Comparison of ENCODE assay signal across 16 cellular contexts in the genomic region with DNA sequence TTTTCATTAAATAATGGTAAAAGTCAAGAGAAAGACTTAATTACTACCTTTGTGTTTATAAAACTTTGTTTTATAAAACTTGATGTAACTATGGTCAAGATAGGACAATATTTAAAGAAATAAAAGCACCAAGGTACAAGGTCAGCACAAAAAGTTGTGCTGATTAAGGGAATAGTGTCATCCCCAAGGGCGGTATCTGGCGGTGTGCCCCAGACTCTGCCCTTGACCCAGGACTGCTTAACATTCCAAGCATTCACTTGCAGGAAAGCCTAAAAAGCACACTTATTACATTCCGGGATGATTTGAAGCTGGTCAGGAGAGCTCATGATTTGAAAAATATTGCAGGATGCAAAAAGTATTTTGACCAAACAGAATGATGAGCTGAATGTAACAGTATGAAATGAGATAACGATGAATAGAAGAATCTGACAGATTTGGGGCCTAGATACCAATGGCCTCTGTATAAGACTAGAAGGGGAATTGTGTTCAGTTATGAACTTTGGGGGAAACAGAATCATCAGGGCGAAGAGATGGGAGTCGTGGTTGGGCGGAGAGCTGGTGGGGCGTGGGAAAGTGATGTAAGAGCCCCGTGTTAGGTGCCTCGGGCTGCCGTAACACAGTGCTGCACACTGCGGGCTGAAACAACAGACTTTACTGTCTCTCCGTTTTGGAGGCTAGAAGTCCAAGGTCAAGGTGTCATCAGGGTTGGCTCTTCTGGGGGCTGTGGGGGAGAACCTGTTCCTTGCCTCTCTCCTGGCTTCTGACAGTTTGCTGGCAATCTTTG.
DNase-seq lines count a peak whose midpoint lies in the region; ATAC-seq and TF ChIP-seq lines count a peak whose summit lies in the region.
"Had no signal": no experiment of that assay in that cellular context is flagged by ENCODE, and none has a peak within 500 bp of the region (broad histone marks: within the 10 kb centered on the region; RNA-seq: fewer than 3 reads in every experiment).

No MANE protein-coding gene starts in this region.

- WGBS in SK-N-SH (ENCODE audit: low lambda C conversion rate) = 83% methylated on average over 13 of the region's 13 CpGs

- H3K4me2 ChIP-seq in SK-N-SH (0 out of 2 replicates have a peak overlapping the region, but pooled peaks have one; percentile 15), parathyroid adenoma (ENCODE audit: low read length) (peak overlapping the region; percentile 37)

- H2AFZ ChIP-seq in SK-N-SH (ENCODE audit: low read depth) (no peak overlapping the region), parathyroid adenoma (peak overlapping the region; percentile 39)

- no peaks in the 10 kb centered on the region for H4K20me1 ChIP-seq in SK-N-SH (ENCODE audit: insufficient read depth)

- H3F3A ChIP-seq in SK-N-SH (replicated peaks; ENCODE audit: insufficient read depth) = no peaks in the 10 kb centered on the region

- TF ChIP-seq RAD21 in SK-N-SH (IDR thresholded peaks at IDR 0.05; ENCODE audit: low read length) = no peak

- H3K36me3 ChIP-seq in SK-N-SH (replicated peaks in 1 of 2; ENCODE audit: control insufficient read depth in 1 of 2, insufficient read depth in 2 of 2, low read length in 1 of 2) (no peaks in the 10 kb centered on the region), parathyroid adenoma (ENCODE audit: control insufficient read depth, insufficient read depth, low read length) (no peaks in the 10 kb centered on the region)

- H3K9me2 ChIP-seq in SK-N-SH = no peaks in the 10 kb centered on the region

- H3K4me3 ChIP-seq in SK-N-SH (ENCODE audit: low read depth in 2 of 2, low read length in 1 of 2) (no peak overlapping the region), parathyroid adenoma (ENCODE audit: low read depth, low read length) (no peak overlapping the region)

- ATAC-seq in GM21786 (IDR thresholded peaks at IDR 0.05; ENCODE audit: unreplicated experiment) = no peak
- ATAC-seq: activated CD4-positive, CD25-positive, alpha-beta regulatory T cell treated with anti-CD3 and anti-CD28 coated beads, Interleukin-2, amount 50 U/mL, for 24 hours; activated T-cell treated with anti-CD3 and anti-CD28 coated beads, Interleukin-2, amount 50 U/mL, for 4 hours had no signal

- H3K9ac ChIP-seq in SK-N-SH (no peak overlapping the region), parathyroid adenoma (no peak overlapping the region)

- H3K27me3 ChIP-seq in SK-N-SH (ENCODE audit: insufficient read depth) (no peaks in the 10 kb centered on the region), parathyroid adenoma (ENCODE audit: control insufficient read depth, insufficient read depth, low read length) (no peaks in the 10 kb centered on the region)

- POLR2A ChIA-PET in SK-N-SH (lab: Yijun Ruan, JAX) = no interaction called here

- peak; percentile 22 for DNase-seq in ELR (ENCODE audit: low read depth)
- no peak for DNase-seq in SK-N-SH
- DNase-seq in glomerular visceral epithelial cell (ENCODE audit: extremely low spot score) = peak; percentile 56
- DNase-seq in NCI-H2081 treated with DMSO at 0.1 percent for 48 hours (lab: John Stamatoyannopoulos, UW) = no peak
- no peak for DNase-seq in activated CD4-positive, alpha-beta T cell treated with anti-CD3 and anti-CD28 coated beads, Interleukin-2, amount 50 U/mL, for 1 hour
- DNase-seq in dermis blood vessel endothelial cell = no peak
- DNase-seq: activated T-cell treated with anti-CD3 and anti-CD28 coated beads, Interleukin-2, amount 50 U/mL, for 4 hours; DND-41; head of caudate nucleus; MM.1S; NCI-H2171; stimulated activated CD4-positive, alpha-beta T cell treated with anti-CD3 and anti-CD28 coated beads, Interleukin-15, amount 100 ng/mL, for 24 hours had no signal

- no peaks in the 10 kb centered on the region for H3K79me2 ChIP-seq in SK-N-SH (ENCODE audit: insufficient read depth)
- H3K79me2 ChIP-seq in parathyroid adenoma = no peaks in the 10 kb centered on the region

- H3K9me3 ChIP-seq in SK-N-SH (no peaks in the 10 kb centered on the region), parathyroid adenoma (ENCODE audit: control insufficient read depth, low read length) (no peaks in the 10 kb centered on the region)

- H3K27ac ChIP-seq in SK-N-SH (ENCODE audit: low read depth in 2 of 2, low read length in 1 of 2) = no peak overlapping the region; a peak in 1 of 4 replicates
- peak overlapping the region; percentile 91 for H3K27ac ChIP-seq in parathyroid adenoma
- H3K27ac ChIP-seq: C4-2B had no signal

- H3K4me1 ChIP-seq in SK-N-SH (ENCODE audit: control insufficient read depth in 1 of 2, insufficient read depth in 2 of 2, low read depth in 1 of 2, low read length in 1 of 2) (no peaks in the 10 kb centered on the region), parathyroid adenoma (peaks cover 29% of the 10 kb centered on the region)

- CTCF ChIA-PET in SK-N-SH (lab: Yijun Ruan, JAX) = interaction anchor here (1.3 to 16.7 kb wide), 4 partner anchors 7 to 33 kb away, joined by 3 to 222 read pairs (median 80); no protein-coding TSS in a partner anchor

- no peak for TF ChIP-seq EP300 in SK-N-SH (IDR thresholded peaks at IDR 0.05; ENCODE audit: borderline replicate concordance in 1 of 2, low read depth in 1 of 2, low read length in 1 of 2)

- TF ChIP-seq CTCF in SK-N-SH (IDR thresholded peaks at IDR 0.05) = no peak
- TF ChIP-seq CTCF in parathyroid adenoma (IDR thresholded peaks at IDR 0.05) = no peak

TF ChIP-seq in SK-N-SH, 30 proteins besides CTCF, POLR2A, EP300 and RAD21:
- TF ChIP-seq TEAD4 (IDR thresholded peaks at IDR 0.05; ENCODE audit: borderline replicate concordance, insufficient read depth) (0 out of 2 replicates have a peak, but pooled peaks have one; percentile 37), RXRA (IDR thresholded peaks at IDR 0.05; ENCODE audit: borderline replicate concordance, low read depth) (0 out of 2 replicates have a peak, but pooled peaks have one; percentile 16), RCOR1 (IDR thresholded peaks at IDR 0.05; ENCODE audit: low read length) (no peak), NFIC (IDR thresholded peaks at IDR 0.05; ENCODE audit: borderline replicate concordance) (peak; percentile 29; the same call in 1 of the 2 replicates), TAF1 (IDR thresholded peaks at IDR 0.05; ENCODE audit: borderline replicate concordance, low read depth, low read length) (no peak)

Comparison
In these comparisons a context has a peak if more than half of its experiments do, and no peak if none do; other contexts are left out.
1. DNase-seq: peak in ELR (single experiment) and glomerular visceral epithelial cell (single experiment); none in SK-N-SH (single experiment), NCI-H2081 treated with DMSO at 0.1 percent for 48 hours (single experiment), activated CD4-positive, alpha-beta T cell treated with anti-CD3 and anti-CD28 coated beads, Interleukin-2, amount 50 U/mL, for 1 hour (single experiment) and dermis blood vessel endothelial cell (single experiment).